Comparison of ENCODE assay signal across 1 cellular context in the genomic region with DNA sequence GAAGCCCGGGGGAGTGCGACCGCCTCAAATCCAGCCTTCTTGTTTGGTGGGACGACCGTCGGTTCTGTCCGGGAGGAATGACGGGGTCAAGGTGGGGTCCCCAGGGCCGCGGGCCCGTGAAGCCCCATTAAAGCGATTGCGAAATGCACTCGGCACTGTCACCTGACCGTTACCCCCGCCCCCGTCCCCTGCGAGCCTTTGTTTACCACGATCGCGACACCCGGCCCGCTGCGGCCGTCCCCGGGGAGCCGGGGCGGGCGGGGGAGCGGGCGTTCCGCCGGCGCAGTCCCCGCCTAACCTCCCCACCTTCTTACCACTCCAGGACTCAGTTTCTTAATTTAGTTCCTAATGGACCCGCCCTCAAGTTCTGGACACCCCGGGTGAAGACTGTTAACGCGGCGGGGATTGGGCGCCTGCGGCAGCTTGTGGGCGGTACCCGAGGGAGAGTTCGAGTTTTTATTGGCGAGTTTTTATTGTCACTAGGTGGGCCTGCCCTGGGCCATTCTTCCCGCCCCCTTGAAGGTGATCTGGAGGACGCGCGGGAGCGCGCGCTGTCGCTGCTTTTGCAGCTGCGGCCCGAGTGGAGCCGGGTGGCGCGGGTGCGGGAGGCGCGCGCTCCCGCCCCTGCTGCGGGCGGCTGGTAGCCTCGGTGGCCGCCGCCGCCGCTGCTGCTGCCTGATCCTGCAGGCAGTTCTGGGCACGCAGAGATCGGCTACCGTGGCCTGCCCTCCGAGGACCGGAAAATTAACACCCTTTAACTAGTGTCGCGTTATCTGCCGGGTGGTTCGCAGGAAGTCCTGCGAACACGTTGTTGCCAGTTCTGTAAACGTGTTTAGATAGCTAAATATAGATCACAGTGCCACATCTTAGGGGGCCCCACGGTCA.
A peak's percentile ranks its signal among the peaks of the same experiment; 100 is the strongest.
TF ChIP-seq lines count a peak whose summit lies in the region.

No MANE protein-coding gene starts in this region.

TF ChIP-seq in HepG2, 621 proteins besides CTCF, POLR2A, EP300 and RAD21 (continued from another document and continues in another):
- TF ChIP-seq, protein P1, sequence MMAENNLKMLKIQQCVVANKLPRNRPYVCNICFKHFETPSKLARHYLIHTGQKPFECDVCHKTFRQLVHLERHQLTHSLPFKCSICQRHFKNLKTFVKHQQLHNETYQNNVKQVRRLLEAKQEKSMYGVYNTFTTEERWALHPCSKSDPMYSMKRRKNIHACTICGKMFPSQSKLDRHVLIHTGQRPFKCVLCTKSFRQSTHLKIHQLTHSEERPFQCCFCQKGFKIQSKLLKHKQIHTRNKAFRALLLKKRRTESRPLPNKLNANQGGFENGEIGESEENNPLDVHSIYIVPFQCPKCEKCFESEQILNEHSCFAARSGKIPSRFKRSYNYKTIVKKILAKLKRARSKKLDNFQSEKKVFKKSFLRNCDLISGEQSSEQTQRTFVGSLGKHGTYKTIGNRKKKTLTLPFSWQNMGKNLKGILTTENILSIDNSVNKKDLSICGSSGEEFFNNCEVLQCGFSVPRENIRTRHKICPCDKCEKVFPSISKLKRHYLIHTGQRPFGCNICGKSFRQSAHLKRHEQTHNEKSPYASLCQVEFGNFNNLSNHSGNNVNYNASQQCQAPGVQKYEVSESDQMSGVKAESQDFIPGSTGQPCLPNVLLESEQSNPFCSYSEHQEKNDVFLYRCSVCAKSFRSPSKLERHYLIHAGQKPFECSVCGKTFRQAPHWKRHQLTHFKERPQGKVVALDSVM (CRISPR knock-in tag; IDR thresholded peaks at IDR 0.05): no peak
- TF ChIP-seq ZNF33B (CRISPR knock-in tag; IDR thresholded peaks at IDR 0.05) (no peak), GATAD1 (CRISPR knock-in tag; IDR thresholded peaks at IDR 0.05) (no peak), SMARCE1 (IDR thresholded peaks at IDR 0.05; ENCODE audit: borderline replicate concordance) (no peak), TFDP2 (CRISPR knock-in tag; IDR thresholded peaks at IDR 0.05) (peak; percentile 49; the same call in 1 of the 2 replicates), POLR2AphosphoS5 (IDR thresholded peaks at IDR 0.05; ENCODE audit: low read depth, low read length) (peak; percentile 44), CEBPG (CRISPR knock-in tag; IDR thresholded peaks at IDR 0.05) (peak; percentile 87), FOXA3 (CRISPR knock-in tag; IDR thresholded peaks at IDR 0.05) (peak; percentile 9; the same call in 1 of the 2 replicates), ZFP41 (CRISPR knock-in tag; IDR thresholded peaks at IDR 0.05; ENCODE audit: borderline replicate concordance) (no peak), ZNF646 (CRISPR knock-in tag; IDR thresholded peaks at IDR 0.05) (no peak), ATF7-NPFF (CRISPR knock-in tag; IDR thresholded peaks at IDR 0.05; ENCODE audit: low read depth) (peak; percentile 68; the same call in 1 of the 2 replicates), ZNF430 (CRISPR knock-in tag; IDR thresholded peaks at IDR 0.05) (peak; percentile 50; the same call in 1 of the 2 replicates), JARID2 (CRISPR knock-in tag; IDR thresholded peaks at IDR 0.05; ENCODE audit: insufficient replicate concordance) (no peak), MYPOP (CRISPR knock-in tag; IDR thresholded peaks at IDR 0.05) (no peak), KLF11 (CRISPR knock-in tag; IDR thresholded peaks at IDR 0.05) (no peak), MIXL1 (CRISPR knock-in tag; IDR thresholded peaks at IDR 0.05) (0 out of 2 replicates have a peak, but pooled peaks have one; percentile 21), ZNF441 (CRISPR knock-in tag; IDR thresholded peaks at IDR 0.05; ENCODE audit: borderline replicate concordance) (peak; percentile 58; the same call in 1 of the 2 replicates), ZFP1 (CRISPR knock-in tag; IDR thresholded peaks at IDR 0.05) (no peak), NR2F1 (CRISPR knock-in tag; IDR thresholded peaks at IDR 0.05) (peak in 1 of 2 experiments; percentile 28; a peak in 1 of 4 replicates), ZNF383 (CRISPR knock-in tag; IDR thresholded peaks at IDR 0.05; ENCODE audit: borderline replicate concordance) (no peak), MED1 (CRISPR knock-in tag; IDR thresholded peaks at IDR 0.05) (peak; percentile 38; the same call in 1 of the 2 replicates), ZNF619 (CRISPR knock-in tag; IDR thresholded peaks at IDR 0.05) (0 out of 2 replicates have a peak, but pooled peaks have one; percentile 19), ZNF687 (CRISPR knock-in tag; IDR thresholded peaks at IDR 0.05) (peak; percentile 65)
- TF ChIP-seq, protein P2, sequence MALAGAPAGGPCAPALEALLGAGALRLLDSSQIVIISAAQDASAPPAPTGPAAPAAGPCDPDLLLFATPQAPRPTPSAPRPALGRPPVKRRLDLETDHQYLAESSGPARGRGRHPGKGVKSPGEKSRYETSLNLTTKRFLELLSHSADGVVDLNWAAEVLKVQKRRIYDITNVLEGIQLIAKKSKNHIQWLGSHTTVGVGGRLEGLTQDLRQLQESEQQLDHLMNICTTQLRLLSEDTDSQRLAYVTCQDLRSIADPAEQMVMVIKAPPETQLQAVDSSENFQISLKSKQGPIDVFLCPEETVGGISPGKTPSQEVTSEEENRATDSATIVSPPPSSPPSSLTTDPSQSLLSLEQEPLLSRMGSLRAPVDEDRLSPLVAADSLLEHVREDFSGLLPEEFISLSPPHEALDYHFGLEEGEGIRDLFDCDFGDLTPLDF (CRISPR knock-in tag; IDR thresholded peaks at IDR 0.05): peak; percentile 79
- TF ChIP-seq, protein P3, sequence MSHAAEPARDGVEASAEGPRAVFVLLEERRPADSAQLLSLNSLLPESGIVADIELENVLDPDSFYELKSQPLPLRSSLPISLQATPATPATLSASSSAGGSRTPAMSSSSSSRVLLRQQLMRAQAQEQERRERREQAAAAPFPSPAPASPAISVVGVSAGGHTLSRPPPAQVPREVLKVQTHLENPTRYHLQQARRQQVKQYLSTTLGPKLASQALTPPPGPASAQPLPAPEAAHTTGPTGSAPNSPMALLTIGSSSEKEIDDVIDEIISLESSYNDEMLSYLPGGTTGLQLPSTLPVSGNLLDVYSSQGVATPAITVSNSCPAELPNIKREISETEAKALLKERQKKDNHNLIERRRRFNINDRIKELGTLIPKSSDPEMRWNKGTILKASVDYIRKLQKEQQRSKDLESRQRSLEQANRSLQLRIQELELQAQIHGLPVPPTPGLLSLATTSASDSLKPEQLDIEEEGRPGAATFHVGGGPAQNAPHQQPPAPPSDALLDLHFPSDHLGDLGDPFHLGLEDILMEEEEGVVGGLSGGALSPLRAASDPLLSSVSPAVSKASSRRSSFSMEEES (CRISPR knock-in tag; IDR thresholded peaks at IDR 0.05): peak; percentile 33; the same call in 1 of the 2 replicates
- TF ChIP-seq, protein P4, sequence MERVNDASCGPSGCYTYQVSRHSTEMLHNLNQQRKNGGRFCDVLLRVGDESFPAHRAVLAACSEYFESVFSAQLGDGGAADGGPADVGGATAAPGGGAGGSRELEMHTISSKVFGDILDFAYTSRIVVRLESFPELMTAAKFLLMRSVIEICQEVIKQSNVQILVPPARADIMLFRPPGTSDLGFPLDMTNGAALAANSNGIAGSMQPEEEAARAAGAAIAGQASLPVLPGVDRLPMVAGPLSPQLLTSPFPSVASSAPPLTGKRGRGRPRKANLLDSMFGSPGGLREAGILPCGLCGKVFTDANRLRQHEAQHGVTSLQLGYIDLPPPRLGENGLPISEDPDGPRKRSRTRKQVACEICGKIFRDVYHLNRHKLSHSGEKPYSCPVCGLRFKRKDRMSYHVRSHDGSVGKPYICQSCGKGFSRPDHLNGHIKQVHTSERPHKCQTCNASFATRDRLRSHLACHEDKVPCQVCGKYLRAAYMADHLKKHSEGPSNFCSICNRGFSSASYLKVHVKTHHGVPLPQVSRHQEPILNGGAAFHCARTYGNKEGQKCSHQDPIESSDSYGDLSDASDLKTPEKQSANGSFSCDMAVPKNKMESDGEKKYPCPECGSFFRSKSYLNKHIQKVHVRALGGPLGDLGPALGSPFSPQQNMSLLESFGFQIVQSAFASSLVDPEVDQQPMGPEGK (CRISPR knock-in tag; IDR thresholded peaks at IDR 0.05): no peak; the same call in none of the 2 replicates
- TF ChIP-seq, protein P5, sequence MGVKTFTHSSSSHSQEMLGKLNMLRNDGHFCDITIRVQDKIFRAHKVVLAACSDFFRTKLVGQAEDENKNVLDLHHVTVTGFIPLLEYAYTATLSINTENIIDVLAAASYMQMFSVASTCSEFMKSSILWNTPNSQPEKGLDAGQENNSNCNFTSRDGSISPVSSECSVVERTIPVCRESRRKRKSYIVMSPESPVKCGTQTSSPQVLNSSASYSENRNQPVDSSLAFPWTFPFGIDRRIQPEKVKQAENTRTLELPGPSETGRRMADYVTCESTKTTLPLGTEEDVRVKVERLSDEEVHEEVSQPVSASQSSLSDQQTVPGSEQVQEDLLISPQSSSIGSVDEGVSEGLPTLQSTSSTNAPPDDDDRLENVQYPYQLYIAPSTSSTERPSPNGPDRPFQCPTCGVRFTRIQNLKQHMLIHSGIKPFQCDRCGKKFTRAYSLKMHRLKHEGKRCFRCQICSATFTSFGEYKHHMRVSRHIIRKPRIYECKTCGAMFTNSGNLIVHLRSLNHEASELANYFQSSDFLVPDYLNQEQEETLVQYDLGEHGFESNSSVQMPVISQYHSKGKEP (CRISPR knock-in tag; IDR thresholded peaks at IDR 0.05): no peak
